Comparison of ENCODE assay signal across 20 cellular contexts in genomic region chr7:126140858-126141491, GRCh38.
"Had no signal": no experiment of that assay in that cellular context is flagged by ENCODE, and none has a peak within 500 bp of the region (broad histone marks: within the 10 kb centered on the region; RNA-seq: fewer than 3 reads in every experiment).

No MANE protein-coding gene starts in this region.

- ATAC-seq: T-cell had no signal

- H3K4me2 ChIP-seq: SK-N-SH had no signal

- DNase-seq: KBM-7, MV-4-11, NCI-H1048, NCI-H1105, NCI-H1417, NCI-H1436 treated with DMSO at 0.1 percent for 48 hours, NCI-H1694, NCI-H187 treated with DMSO at 0.1 percent for 48 hours, NCI-H2029 treated with DMSO at 0.1 percent for 48 hours, NCI-H226, NCI-H510A, NCI-H524 treated with DMSO at 0.1 percent for 48 hours, NCI-H69, NCI-H774, RPMI8226, SHP77, SK-N-SH, SW 1271, T-cell had no signal

- FAIRE-seq: RCC 7860 had no signal

- H3K9me3 ChIP-seq: SK-N-SH had no signal
